Comparison of ENCODE assay signal across 14 cellular contexts in genomic region chr9:20804476-20805253, GRCh38.
DNase-seq lines count a peak whose midpoint lies in the region; TF ChIP-seq lines count a peak whose summit lies in the region.
"Had no signal": no experiment of that assay in that cellular context is flagged by ENCODE, and none has a peak within 500 bp of the region (broad histone marks: within the 10 kb centered on the region; RNA-seq: fewer than 3 reads in every experiment).

No MANE protein-coding gene starts in this region.

- no peaks in the 10 kb centered on the region for H3K4me1 ChIP-seq in tibial nerve
- H3K4me1 ChIP-seq: BE2C had no signal

- no peak for TF ChIP-seq POLR2A in tibial nerve (IDR thresholded peaks at IDR 0.05)

- H3K9me3 ChIP-seq in tibial nerve = no peaks in the 10 kb centered on the region
- H3K9me3 ChIP-seq: BE2C had no signal

- H3K27me3 ChIP-seq in tibial nerve = no peaks in the 10 kb centered on the region
- H3K27me3 ChIP-seq: BE2C had no signal

- WGBS in tibial nerve, 2 donors = 61 to 70% methylated on average over 11 of the region's 11 CpGs

- H3K4me3 ChIP-seq in tibial nerve = no peak overlapping the region

- H3K27ac ChIP-seq in tibial nerve = no peak overlapping the region

- TF ChIP-seq EP300 in tibial nerve (IDR thresholded peaks at IDR 0.05) = no peak

- H3K36me3 ChIP-seq in tibial nerve = no peaks in the 10 kb centered on the region
- H3K36me3 ChIP-seq: BE2C had no signal

- no peak for TF ChIP-seq CTCF in tibial nerve (IDR thresholded peaks at IDR 0.05)

- peak; percentile 7 for DNase-seq in MV-4-11 (lab: John Stamatoyannopoulos, UW)
- DNase-seq in OCI-M1 (lab: John Stamatoyannopoulos, UW) = peak; percentile 23
- peak; percentile 91 for DNase-seq in foreskin melanocyte
- DNase-seq in retina = peak; percentile 10
- no peak for DNase-seq in NK-92 (lab: John Stamatoyannopoulos, UW; ENCODE audit: unreplicated experiment)
- no peak for DNase-seq in T1000 (lab: John Stamatoyannopoulos, UW)
- no peak for DNase-seq in tibial nerve (ENCODE audit: low spot score in 2 of 2)
- DNase-seq: BE2C; CD4-positive, alpha-beta T cell; GOT3; NCI-H1436; NCI-H2029; NCI-H524 treated with DMSO at 0.1 percent for 48 hours; SHP77 treated with DMSO at 0.1 percent for 48 hours had no signal

Comparison
In these comparisons a context has a peak if more than half of its experiments do, and no peak if none do; other contexts are left out.
1. DNase-seq: peak in MV-4-11 (single experiment), OCI-M1 (single experiment), foreskin melanocyte (single experiment) and retina (single experiment); none in NK-92 (single experiment), T1000 (single experiment) and tibial nerve (0 of 2).